ENCODE assay signal across 1 cellular context in the genomic region with DNA sequence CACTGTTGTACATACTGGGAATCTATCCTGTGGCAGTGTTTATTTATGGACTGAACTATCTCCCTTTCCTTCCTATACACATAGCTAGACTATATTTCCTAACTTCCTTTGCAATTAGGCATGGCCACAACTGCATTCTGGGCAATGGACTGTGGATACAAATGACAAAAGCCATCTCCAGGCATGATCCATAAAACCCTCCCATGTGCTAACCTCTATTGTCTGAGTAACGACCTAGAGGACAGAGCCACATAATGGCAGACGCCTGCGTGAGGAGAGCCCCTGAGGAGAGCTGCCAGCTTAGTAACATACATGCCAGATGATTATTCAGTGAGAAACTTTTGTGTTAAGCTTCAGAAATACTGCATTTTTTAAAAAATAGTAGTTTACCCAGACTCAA.
TF ChIP-seq lines count a peak whose summit lies in the region.

No MANE protein-coding gene starts in this region.

TF ChIP-seq in GM23338, 12 proteins besides CTCF, POLR2A, EP300 and RAD21 (continued from another document):
- TF ChIP-seq REST (IDR thresholded peaks at IDR 0.05; ENCODE audit: unreplicated experiment) = no peak
- no peak for TF ChIP-seq EZH2phosphoT487 (IDR thresholded peaks at IDR 0.05; ENCODE audit: unreplicated experiment)
- no peak for TF ChIP-seq NANOG (IDR thresholded peaks at IDR 0.05; ENCODE audit: borderline replicate concordance)
